In genomic region chr16:31458835-31459721, GRCh38 we compare ENCODE assay signal across 8 cellular contexts. TPM values are rescaled to one million over a fixed set of nuclear protein-coding genes. Genes with fewer than 3 reads are reported as not detected.
DNase-seq lines count a peak whose midpoint lies in the region; ATAC-seq, FAIRE-seq and TF ChIP-seq lines count a peak whose summit lies in the region.

A gene with protein sequence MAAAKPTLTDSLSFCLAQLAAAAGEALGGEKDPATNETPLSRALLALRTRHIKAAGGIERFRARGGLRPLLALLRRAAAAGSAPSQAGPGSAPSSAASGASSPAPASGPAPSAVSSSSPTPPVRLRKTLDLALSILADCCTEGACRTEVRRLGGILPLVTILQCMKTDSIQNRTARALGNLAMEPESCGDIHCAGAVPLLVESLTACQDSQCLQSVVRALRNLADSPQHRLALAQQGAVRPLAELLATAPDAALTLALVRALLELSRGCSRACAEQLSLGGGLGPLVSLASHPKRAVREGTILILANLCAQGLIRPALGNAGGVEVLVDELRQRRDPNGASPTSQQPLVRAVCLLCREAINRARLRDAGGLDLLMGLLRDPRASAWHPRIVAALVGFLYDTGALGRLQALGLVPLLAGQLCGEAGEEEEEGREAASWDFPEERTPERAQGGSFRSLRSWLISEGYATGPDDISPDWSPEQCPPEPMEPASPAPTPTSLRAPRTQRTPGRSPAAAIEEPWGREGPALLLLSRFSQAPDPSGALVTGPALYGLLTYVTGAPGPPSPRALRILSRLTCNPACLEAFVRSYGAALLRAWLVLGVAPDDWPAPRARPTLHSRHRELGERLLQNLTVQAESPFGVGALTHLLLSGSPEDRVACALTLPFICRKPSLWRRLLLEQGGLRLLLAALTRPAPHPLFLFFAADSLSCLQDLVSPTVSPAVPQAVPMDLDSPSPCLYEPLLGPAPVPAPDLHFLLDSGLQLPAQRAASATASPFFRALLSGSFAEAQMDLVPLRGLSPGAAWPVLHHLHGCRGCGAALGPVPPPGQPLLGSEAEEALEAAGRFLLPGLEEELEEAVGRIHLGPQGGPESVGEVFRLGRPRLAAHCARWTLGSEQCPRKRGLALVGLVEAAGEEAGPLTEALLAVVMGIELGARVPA (plus strand): TSS chr16:31459501. CDS start chr16:31459525, 24 bp downstream.

- H3K9me3 ChIP-seq in prostate gland: no peaks in the 10 kb centered on the region

- H3K36me3 ChIP-seq in prostate gland: no peaks in the 10 kb centered on the region

- ATAC-seq in HG02884 (IDR thresholded peaks at IDR 0.05; ENCODE audit: unreplicated experiment) (peak; percentile 73), left cardiac atrium (peak; percentile 91)

- intact Hi-C loops in T-helper 1 cell treated with Interleukin-12 subunit alpha and Interleukin-12 subunit beta and Interleukin-4 antibody, amounts not matched to agents 30 ng/mL and 1 ng/mL, for 36 hours (cut with micrococcal nuclease): loop anchor here (1.0 to 5.0 kb wide), 22 partner anchors 16 to 801 kb away; partner anchors contain the start of genes BCKDK, FBRS, FBXL19 and FUS
- intact Hi-C loops in left cardiac atrium (cut with DNase I) (loop anchor here in 1 of 2 donors (10.0 kb wide), 1 partner anchor 406 kb away; no protein-coding TSS in a partner anchor), prostate gland (cut with DNase I) (loop anchor here (5.0 kb wide), 1 partner anchor 427 kb away; the partner anchor contains the start of gene STX4)

- TF ChIP-seq CTCF in GM13977 (IDR thresholded peaks at IDR 0.05; ENCODE audit: extremely low read depth, insufficient read depth, missing control alignments) (peak; percentile 81), prostate gland (IDR thresholded peaks at IDR 0.05) (peak; percentile 35 to 72 (median 62))

- FAIRE-seq in urothelium cell line (lab: Jason Lieb, UNC): no peak

- no peaks in the 10 kb centered on the region for H3K27me3 ChIP-seq in prostate gland (replicated peaks; ENCODE audit: insufficient read depth)

- peaks cover 20% of the 10 kb centered on the region for H3K4me1 ChIP-seq in prostate gland (replicated peaks)

- H3K4me3 ChIP-seq in prostate gland: peak within 1 kb of the TSS; percentile 75 to 85

- in situ Hi-C loops in GM13977 (cut with MboI; ENCODE audit: low pct_unique_long_range_greater_than_20kb, low sequenced_read_pairs, unreplicated experiment): loop anchor here (25.0 kb wide), 1 partner anchor 403 kb away; the partner anchor contains the start of gene ZNF267

- peak within 1 kb of the TSS; percentile 98 to 99 for H3K27ac ChIP-seq in prostate gland

- peak; percentile 93 for DNase-seq in GM13977 (ENCODE audit: low spot score)
- DNase-seq in NCI-H146 treated with DMSO at 0.1 percent for 48 hours (lab: John Stamatoyannopoulos, UW; ENCODE audit: unreplicated experiment): peak; percentile 98
- peak; percentile 95 for DNase-seq in amniotic stem cell (lab: John Stamatoyannopoulos, UW)
- DNase-seq in left cardiac atrium: peak; percentile 98
- peak; percentile 98 for DNase-seq in prostate gland (ENCODE audit: low spot score)
- peak; percentile 88 for DNase-seq in urothelium cell line (ENCODE audit: low spot score)

- no peak for TF ChIP-seq POLR2A in prostate gland (IDR thresholded peaks at IDR 0.05)

- under 1% methylated on average over 60 of the region's 98 CpGs for WGBS in prostate gland

RNA-seq across cellular contexts. Expression of the gene that starts here (rescaled TPM):
- 15.2 and 16.0 TPM in 2 replicates for total RNA-seq in T-helper 1 cell treated with Interleukin-12 subunit alpha and Interleukin-12 subunit beta and Interleukin-4 antibody, amounts not matched to agents 30 ng/mL and 1 ng/mL, for 36 hours
- total RNA-seq in left cardiac atrium: 1 to 10 TPM; 7.0 to 8.9 TPM
- 10 to 100 TPM; 10.0 to 20.3 TPM for total RNA-seq in prostate gland

Comparison
In these comparisons a context has a peak if more than half of its experiments do, and no peak if none do; other contexts are left out.
1. Peak in every context shown above with its lines: DNase-seq, ATAC-seq, H3K4me3 ChIP-seq and H3K27ac ChIP-seq.